ENCODE assay signal across 19 cellular contexts in the genomic region with DNA sequence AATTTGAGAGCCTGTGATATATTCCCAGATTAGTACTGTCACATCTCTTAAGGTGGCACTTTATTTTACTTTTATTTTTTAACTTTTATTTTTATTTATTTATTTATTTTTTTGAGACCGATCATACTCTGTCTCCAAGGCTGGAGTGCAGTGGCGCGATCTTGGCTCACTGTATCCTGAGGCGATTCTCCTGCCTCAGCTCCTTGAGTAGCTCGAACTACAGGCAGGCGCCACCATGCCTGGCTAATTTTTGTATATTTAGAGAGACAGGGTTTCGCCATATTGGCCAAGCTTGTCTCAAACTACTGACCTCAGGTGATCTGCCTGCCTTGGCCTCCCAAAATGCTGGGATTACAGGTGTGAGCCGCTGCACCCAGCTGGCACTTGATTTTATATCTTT.
DNase-seq lines count a peak whose midpoint lies in the region; FAIRE-seq and TF ChIP-seq lines count a peak whose summit lies in the region.
"Had no signal": no experiment of that assay in that cellular context is flagged by ENCODE, and none has a peak within 500 bp of the region (broad histone marks: within the 10 kb centered on the region; RNA-seq: fewer than 3 reads in every experiment).

No MANE protein-coding gene starts in this region.

- H3K9ac ChIP-seq in H9 (ENCODE audit: extremely low read depth, insufficient read length, low read length) = no peak overlapping the region
- no peak overlapping the region for H3K9ac ChIP-seq in astrocyte (ENCODE audit: low read length)
- H3K9ac ChIP-seq: GM23248 had no signal

- H3K23ac ChIP-seq in H9 (ENCODE audit: insufficient read length, low read depth, low read length) = no peak overlapping the region

- H4K91ac ChIP-seq in H9 (ENCODE audit: insufficient read length, low read depth, low read length) = no peak overlapping the region

- no peak overlapping the region for H3K4me3 ChIP-seq in astrocyte (ENCODE audit: insufficient read depth, low read depth, low read length)
- no peak overlapping the region for H3K4me3 ChIP-seq in thyroid gland (replicated peaks in 1 of 3)
- H3K4me3 ChIP-seq: GM23248, PC-9, SJCRH30 had no signal

- no CpG with 5 or more reads among the region's 8 CpGs for WGBS in H9 (ENCODE audit: extremely low coverage, insufficient read length, low lambda C conversion rate)
- WGBS in thyroid gland, 2 donors = 87 to 93% methylated on average over 8 of the region's 8 CpGs

- H4K20me1 ChIP-seq in H9 (ENCODE audit: control insufficient read depth, insufficient read depth, insufficient read length) (no peaks in the 10 kb centered on the region), astrocyte (ENCODE audit: insufficient read depth, low read length) (no peaks in the 10 kb centered on the region)

- H3K9me3 ChIP-seq in H9 (ENCODE audit: control insufficient read depth, low read depth, low read length) (no peaks in the 10 kb centered on the region), astrocyte (ENCODE audit: insufficient read depth, low read depth, low read length) (no peaks in the 10 kb centered on the region), thyroid gland (no peaks in the 10 kb centered on the region)
- H3K9me3 ChIP-seq: SJCRH30 had no signal

- DNase-seq in H9 (no peak), astrocyte (ENCODE audit: low read depth) (no peak), mesothelial cell of epicardium (ENCODE audit: low spot score in 2 of 2, unreplicated experiment in 2 of 2) (no peak), thyroid gland (peak; percentile 3 to 11), NCI-H2029 (lab: John Stamatoyannopoulos, UW) (no peak)
- DNase-seq in activated CD4-positive, CD25-positive, alpha-beta regulatory T cell (lab: John Stamatoyannopoulos, UW) = no peak
- no peak for DNase-seq in central memory CD4-positive, alpha-beta T cell
- DNase-seq: DMS 273 treated with DMSO at 0.1 percent for 48 hours, Karpas-422, NCI-H1048, NCI-H1436, NCI-H2029 treated with DMSO at 0.1 percent for 48 hours, NCI-H2171, PC-9 had no signal

- H4K8ac ChIP-seq in H9 (replicated peaks; ENCODE audit: insufficient read length, low read depth, low read length) = no peak overlapping the region

- H3K27ac ChIP-seq in H9 (ENCODE audit: insufficient read length, low read depth, low read length) (no peak overlapping the region), astrocyte (ENCODE audit: low read depth, low read length) (peak overlapping the region; percentile 31), thyroid gland (no peak overlapping the region)
- H3K27ac ChIP-seq: GM23248, PC-9, SJCRH30 had no signal

- H3K4me1 Mint-ChIP-seq in H9 (peaks cover 56 to 63% of the 10 kb centered on the region in 2 experiments), astrocyte (ENCODE audit: low read depth, unreplicated experiment) (peaks cover 43% of the 10 kb centered on the region), mesothelial cell of epicardium (peaks cover 67% of the 10 kb centered on the region)

- H3K23me2 ChIP-seq in H9 (ENCODE audit: insufficient read length, low read depth, low read length, poor library complexity, severe bottlenecking) = no peaks in the 10 kb centered on the region

- no peak overlapping the region for H2BK5ac ChIP-seq in H9 (ENCODE audit: insufficient read length, low read length)

- H2BK20ac ChIP-seq in H9 (ENCODE audit: low read depth, low read length, poor library complexity, severe bottlenecking) = no peak overlapping the region

- H3K79me1 ChIP-seq in H9 (ENCODE audit: insufficient read depth, low read depth, low read length, poor library complexity, severe bottlenecking) = peaks cover 2% of the 10 kb centered on the region

- H3K27me3 Mint-ChIP-seq in H9 (ENCODE audit: low read depth) = no peaks in the 10 kb centered on the region
- H3K27me3 Mint-ChIP-seq in astrocyte (ENCODE audit: low read depth, unreplicated experiment) = no peaks in the 10 kb centered on the region
- H3K27me3 Mint-ChIP-seq in mesothelial cell of epicardium (ENCODE audit: low read depth) = no peaks in the 10 kb centered on the region
- H3K27me3 Mint-ChIP-seq: IgD-negative memory B cell had no signal

- H3K4me1 ChIP-seq in H9 (ENCODE audit: insufficient read depth, low read length) (peaks cover 15% of the 10 kb centered on the region), astrocyte (ENCODE audit: insufficient read depth, low read length) (peaks cover 18% of the 10 kb centered on the region), thyroid gland (no peaks in the 10 kb centered on the region)
- H3K4me1 ChIP-seq: SJCRH30 had no signal

- H3K79me2 ChIP-seq in H9 (ENCODE audit: insufficient read depth, low read length) (peaks cover 19% of the 10 kb centered on the region; the same call in 1 of the 2 replicates), astrocyte (ENCODE audit: insufficient read depth, low read length) (peaks cover 6% of the 10 kb centered on the region)

- H3K9me3 Mint-ChIP-seq in H9 = no peaks in the 10 kb centered on the region
- H3K9me3 Mint-ChIP-seq in astrocyte (ENCODE audit: unreplicated experiment) = no peaks in the 10 kb centered on the region
- H3K9me3 Mint-ChIP-seq in mesothelial cell of epicardium = no peaks in the 10 kb centered on the region
- H3K9me3 Mint-ChIP-seq: IgD-negative memory B cell had no signal

- H2BK15ac ChIP-seq in H9 (ENCODE audit: low read depth, low read length) = no peak overlapping the region

- FAIRE-seq in astrocyte (lab: Jason Lieb, UNC) = no peak
- FAIRE-seq: G401.6 had no signal

- H3K14ac ChIP-seq in H9 (ENCODE audit: insufficient read depth, low read length) = no peak overlapping the region

- no peaks in the 10 kb centered on the region for H3K36me3 ChIP-seq in astrocyte (ENCODE audit: insufficient read depth, low read length)
- no peaks in the 10 kb centered on the region for H3K36me3 ChIP-seq in thyroid gland
- H3K36me3 ChIP-seq: SJCRH30 had no signal

- no peak overlapping the region for H2BK120ac ChIP-seq in H9 (ENCODE audit: low read depth, low read length, poor library complexity, severe bottlenecking)

- no peak overlapping the region for H2BK12ac ChIP-seq in H9 (ENCODE audit: insufficient read length, low read depth, low read length)

- no peak overlapping the region for H2AFZ ChIP-seq in H9 (ENCODE audit: low read length)
- no peak overlapping the region for H2AFZ ChIP-seq in astrocyte (ENCODE audit: low read depth, low read length)
- H2AFZ ChIP-seq: GM23248, PC-9 had no signal

- no peak for TF ChIP-seq POLR2A in thyroid gland (IDR thresholded peaks at IDR 0.05)

- no peak overlapping the region for H3K4ac ChIP-seq in H9 (ENCODE audit: low read depth, low read length)

- no peak overlapping the region for H2AK5ac ChIP-seq in H9 (ENCODE audit: insufficient read length, low read length)

- intact Hi-C loops in thyroid gland (cut with DNase I) = no loop called here

- H3K36me3 Mint-ChIP-seq in H9 (ENCODE audit: insufficient read depth in 1 of 3, low read depth in 3 of 3) (no peaks in the 10 kb centered on the region), astrocyte (ENCODE audit: low read depth, unreplicated experiment) (no peaks in the 10 kb centered on the region), mesothelial cell of epicardium (no peaks in the 10 kb centered on the region)
- H3K36me3 Mint-ChIP-seq: CD14-positive monocyte had no signal

- no peak for TF ChIP-seq CTCF in H9 (conservative IDR thresholded peaks at IDR 0.05)
- TF ChIP-seq CTCF in astrocyte (IDR thresholded peaks at IDR 0.05; ENCODE audit: insufficient read depth, low read depth, low read length) = no peak
- TF ChIP-seq CTCF in mesothelial cell of epicardium (IDR thresholded peaks at IDR 0.05; ENCODE audit: unreplicated experiment) = no peak
- TF ChIP-seq CTCF in thyroid gland (IDR thresholded peaks at IDR 0.05) = no peak

- H3K18ac ChIP-seq in H9 (ENCODE audit: insufficient read length, low read depth, low read length) = no peak overlapping the region

- H4K5ac ChIP-seq in H9 (ENCODE audit: insufficient read length, low read depth, low read length) = no peak overlapping the region

- H3K27me3 ChIP-seq in H9 (ENCODE audit: insufficient read depth, low read length) (no peaks in the 10 kb centered on the region), astrocyte (ENCODE audit: insufficient read depth, low read length) (no peaks in the 10 kb centered on the region), thyroid gland (no peaks in the 10 kb centered on the region)
- H3K27me3 ChIP-seq: SJCRH30 had no signal

- H3K4me3 Mint-ChIP-seq in H9 (no peak overlapping the region), astrocyte (ENCODE audit: unreplicated experiment) (no peak overlapping the region), mesothelial cell of epicardium (no peak overlapping the region)
- H3K4me3 Mint-ChIP-seq: CD14-positive monocyte, IgD-negative memory B cell had no signal

- H3K4me2 ChIP-seq in H9 (ENCODE audit: insufficient read depth, insufficient read length, low read length) (no peak overlapping the region), astrocyte (ENCODE audit: low read length) (peak overlapping the region; percentile 76)
- H3K4me2 ChIP-seq: PC-9 had no signal

- H3K27ac Mint-ChIP-seq in H9 = peak overlapping the region in 2 of 3 experiments; percentile 21 to 73; a peak in 4 of 7 replicates
- peak overlapping the region; percentile 75 for H3K27ac Mint-ChIP-seq in astrocyte (ENCODE audit: unreplicated experiment)
- H3K27ac Mint-ChIP-seq in mesothelial cell of epicardium = peak overlapping the region; percentile 84
- H3K27ac Mint-ChIP-seq: CD14-positive monocyte had no signal

- H3K56ac ChIP-seq in H9 (ENCODE audit: insufficient read length, low read depth, low read length) = no peak overlapping the region

- no peak overlapping the region for H3T11ph ChIP-seq in H9 (ENCODE audit: low read length)

Comparison
In these comparisons a context has a peak if more than half of its experiments do, and no peak if none do; other contexts are left out.
1. DNase-seq: peak in thyroid gland (2 of 2); none in H9 (single experiment), astrocyte (single experiment), mesothelial cell of epicardium (0 of 2), NCI-H2029 (single experiment), activated CD4-positive, CD25-positive, alpha-beta regulatory T cell (0 of 4) and central memory CD4-positive, alpha-beta T cell (single experiment).
2. Peak in every context shown above with its lines, with median percentiles within 50 percentile points of each other: H3K27ac Mint-ChIP-seq.